In the genomic region with DNA sequence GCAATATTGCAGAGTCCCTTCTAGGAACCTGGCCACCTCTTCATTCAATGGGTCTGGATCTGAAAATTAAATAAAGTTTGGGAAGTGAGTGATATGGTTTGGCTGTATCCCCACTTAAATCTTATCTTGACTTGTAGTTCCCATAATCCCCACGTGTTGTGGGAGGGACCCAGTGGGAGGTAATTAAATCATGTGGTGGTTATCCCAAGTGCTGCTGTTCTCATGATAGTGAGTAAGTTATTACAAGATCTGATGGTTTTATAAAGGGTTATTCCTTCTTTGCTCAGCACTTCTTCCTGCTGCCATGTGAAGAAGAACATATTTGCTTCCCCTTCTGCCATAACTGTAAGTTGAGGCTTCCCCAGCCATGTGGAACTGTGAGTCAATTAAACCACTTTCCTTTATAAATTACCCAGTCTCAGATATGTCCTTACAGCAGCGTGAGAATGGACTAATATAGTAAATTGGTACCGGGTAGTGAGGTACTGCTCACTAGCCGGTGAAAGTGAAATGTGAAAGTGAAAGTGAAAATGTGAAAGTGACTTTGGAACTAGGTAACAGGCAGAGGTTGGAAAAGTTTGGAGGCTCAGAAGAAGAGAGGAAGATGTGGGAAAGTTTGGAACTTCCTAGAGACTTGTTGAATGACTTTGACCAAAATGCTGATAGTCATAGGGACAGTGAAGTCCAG, we compare ENCODE assay signal across 8 cellular contexts. TPM values are rescaled to one million over a fixed set of nuclear protein-coding genes. Genes with fewer than 3 reads are reported as not detected.
A peak's percentile ranks its signal among the peaks of the same experiment; 100 is the strongest.
DNase-seq lines count a peak whose midpoint lies in the region; ATAC-seq and TF ChIP-seq lines count a peak whose summit lies in the region.
"Not testable (repeated sequence)": the region's sequence is repeated elsewhere in the genome, so short reads cannot be mapped to it uniquely, and the experiment has no call there.

No MANE protein-coding gene starts in this region.

- TF ChIP-seq POLR2A in suprapubic skin (IDR thresholded peaks at IDR 0.05): not testable (repeated sequence)

- not testable (repeated sequence) for H3K27me3 Mint-ChIP-seq in Calu3 (ENCODE audit: unreplicated experiment); activated naive CD4-positive, alpha-beta T cell treated with anti-CD3 and anti-CD28 coated beads, Interleukin-2, amount 50 U/mL, for 24 hours

- BruUV-seq in Calu3 (replicated peaks; lab: Mats Ljungman, UMichigan): not testable (repeated sequence)

- TF ChIP-seq EP300 in suprapubic skin (IDR thresholded peaks at IDR 0.05): not testable (repeated sequence)

- H3K27ac ChIP-seq in esophagus (ENCODE audit: low read depth in 2 of 2, low read length in 1 of 2); suprapubic skin: not testable (repeated sequence)

- H3K27ac Mint-ChIP-seq in Calu3 (ENCODE audit: unreplicated experiment): peak overlapping the region; percentile 52
- peak overlapping the region; percentile 75 for H3K27ac Mint-ChIP-seq in activated naive CD4-positive, alpha-beta T cell treated with anti-CD3 and anti-CD28 coated beads, Interleukin-2, amount 50 U/mL, for 24 hours

- 21 to 30% methylated on average over 4 of the region's 4 CpGs for WGBS in esophagus, 2 donors
- 29% methylated on average over 4 of the region's 4 CpGs for WGBS in suprapubic skin

- DNase-seq in Calu3; omental fat pad (ENCODE audit: low spot score); suprapubic skin (ENCODE audit: low spot score in 2 of 2): not testable (repeated sequence)
- DNase-seq in LoVo (ENCODE audit: low spot score) (peak; percentile 17), SKM-1 treated with dmso at 0.1 percent for 144 hours (lab: John Stamatoyannopoulos, UW; ENCODE audit: unreplicated experiment) (peak; percentile 19), kidney tubule cell (ENCODE audit: low spot score) (peak; percentile 55)

- not testable (repeated sequence) for H3K9me3 ChIP-seq in esophagus (ENCODE audit: control insufficient read depth in 2 of 2, insufficient read depth in 1 of 2, low read depth in 1 of 2, low read length in 1 of 2); suprapubic skin

- not testable (repeated sequence) for H3K36me3 ChIP-seq in esophagus (ENCODE audit: control insufficient read depth in 2 of 2, insufficient read depth in 2 of 2, low read length in 1 of 2); suprapubic skin

- not testable (repeated sequence) for TF ChIP-seq CTCF in Calu3 (IDR thresholded peaks at IDR 0.05; ENCODE audit: unreplicated experiment); omental fat pad (IDR thresholded peaks at IDR 0.05); suprapubic skin (IDR thresholded peaks at IDR 0.05)

- not testable (repeated sequence) for H3K9me3 Mint-ChIP-seq in Calu3 (ENCODE audit: low read depth, unreplicated experiment)
- peaks cover 23% of the 10 kb centered on the region for H3K9me3 Mint-ChIP-seq in activated naive CD4-positive, alpha-beta T cell treated with anti-CD3 and anti-CD28 coated beads, Interleukin-2, amount 50 U/mL, for 24 hours

- CTCF ChIA-PET in Calu3 (lab: Charles Lee): not testable (repeated sequence)

- intact Hi-C loops in Calu3 (cut with micrococcal nuclease; ENCODE audit: unreplicated experiment): not testable (repeated sequence)

- peak; percentile 74 for ATAC-seq in omental fat pad (ENCODE audit: low FRiP score)

- peak overlapping the region; percentile 57 for H3K4me3 Mint-ChIP-seq in Calu3 (ENCODE audit: low read depth, unreplicated experiment)
- H3K4me3 Mint-ChIP-seq in activated naive CD4-positive, alpha-beta T cell treated with anti-CD3 and anti-CD28 coated beads, Interleukin-2, amount 50 U/mL, for 24 hours: peak overlapping the region; percentile 87

- not testable (repeated sequence) for H3K4me1 ChIP-seq in esophagus (ENCODE audit: control insufficient read depth in 2 of 2, insufficient read depth in 2 of 2, low read length in 1 of 2); suprapubic skin

- not testable (repeated sequence) for H3K27me3 ChIP-seq in esophagus (ENCODE audit: control insufficient read depth in 1 of 2, insufficient read depth in 2 of 2, low read length in 2 of 2); suprapubic skin

- not testable (repeated sequence) for H3K36me3 Mint-ChIP-seq in Calu3 (ENCODE audit: insufficient read depth, unreplicated experiment)
- peaks cover 16% of the 10 kb centered on the region for H3K36me3 Mint-ChIP-seq in activated naive CD4-positive, alpha-beta T cell treated with anti-CD3 and anti-CD28 coated beads, Interleukin-2, amount 50 U/mL, for 24 hours

- H3K4me3 ChIP-seq in esophagus (ENCODE audit: low read depth in 1 of 2, low read length in 2 of 2): peak overlapping the region; percentile 8 to 51
- peak overlapping the region; percentile 25 for H3K4me3 ChIP-seq in suprapubic skin

- not testable (repeated sequence) for H3K4me1 Mint-ChIP-seq in Calu3 (ENCODE audit: low read depth, unreplicated experiment)
- H3K4me1 Mint-ChIP-seq in activated naive CD4-positive, alpha-beta T cell treated with anti-CD3 and anti-CD28 coated beads, Interleukin-2, amount 50 U/mL, for 24 hours: peaks cover 12% of the 10 kb centered on the region

RNA-seq across cellular contexts. Expression of a gene that starts 6.3 kb away (rescaled TPM):
- total RNA-seq in Calu3 (2022) (not detected in 2 replicates), omental fat pad (not detected), suprapubic skin (not detected)
- not detected for polyA plus RNA-seq in esophagus

RNA-seq across cellular contexts. Expression of a gene that starts 59.9 kb away (rescaled TPM):
- total RNA-seq in Calu3 (2022): 37.3 and 42.5 TPM in 2 replicates
- 10 to 100 TPM in 1 of 2 donors, 1 to 10 TPM in 1; 8.7 to 11.5 TPM for polyA plus RNA-seq in esophagus
- total RNA-seq in omental fat pad: 10 to 100 TPM; 12.6 to 21.9 (median 16.8) TPM
- total RNA-seq in suprapubic skin: 10 to 100 TPM in 3 of 4 donors, 1 to 10 TPM in 1; 9.8 to 24.2 (median 17.7) TPM
